ENCODE assay signal across 26 cellular contexts in the genomic region with DNA sequence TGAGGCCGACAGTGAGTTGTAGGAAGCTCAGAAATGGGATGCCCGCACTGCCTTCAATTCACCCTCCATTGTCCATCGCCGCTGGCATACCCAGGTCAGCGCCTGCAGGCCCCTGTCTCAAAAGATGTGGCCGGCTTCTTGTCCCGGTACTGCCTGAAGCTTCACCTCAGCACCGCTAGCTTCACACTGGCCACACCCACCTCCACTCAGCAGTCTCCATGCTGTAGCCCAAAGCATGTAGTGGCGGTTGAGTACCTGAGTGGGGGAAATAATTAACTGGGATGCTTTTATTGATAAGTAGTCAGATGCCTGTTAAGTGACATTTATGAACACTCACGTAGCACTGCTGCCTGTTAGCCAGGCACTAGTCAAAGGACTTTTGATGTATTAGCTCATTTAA.
"Had no signal": no experiment of that assay in that cellular context is flagged by ENCODE, and none has a peak within 500 bp of the region (broad histone marks: within the 10 kb centered on the region; RNA-seq: fewer than 3 reads in every experiment).

No MANE protein-coding gene starts in this region.

- H3K4me3 Mint-ChIP-seq: activated CD8-positive, alpha-beta memory T cell treated with anti-CD3 and anti-CD28 coated beads, Interleukin-2, amount 10 ng/mL, durations not matched to agents 7 days and 5 days; activated naive CD8-positive, alpha-beta T cell treated with anti-CD3 and anti-CD28 coated beads, Interleukin-2, amount 50 U/mL, for 24 hours; activated T-cell treated with anti-CD3 and anti-CD28 coated beads, Interleukin-2, amount 50 U/mL, for 4 hours; brain had no signal

- ATAC-seq: activated CD4-positive, alpha-beta T cell treated with anti-CD3 and anti-CD28 coated beads for 36 hours; activated CD8-positive, alpha-beta memory T cell treated with anti-CD3 and anti-CD28 coated beads, Interleukin-2, amount 10 ng/mL, durations not matched to agents 7 days and 5 days; activated naive CD4-positive, alpha-beta T cell treated with anti-CD3 and anti-CD28 coated beads, Interleukin-2, amount 50 U/mL, for 72 hours; activated naive CD8-positive, alpha-beta T cell treated with anti-CD3 and anti-CD28 coated beads, Interleukin-2, amount 50 U/mL, for 24 hours; activated T-cell treated with anti-CD3 and anti-CD28 coated beads, Interleukin-2, amount 50 U/mL, for 4 hours; Panc1; Right ventricle myocardium inferior had no signal

- H3K27me3 Mint-ChIP-seq: activated CD4-positive, alpha-beta T cell treated with anti-CD3 and anti-CD28 coated beads for 36 hours; activated CD8-positive, alpha-beta memory T cell treated with anti-CD3 and anti-CD28 coated beads, Interleukin-2, amount 10 ng/mL, durations not matched to agents 7 days and 5 days; activated naive CD8-positive, alpha-beta T cell treated with anti-CD3 and anti-CD28 coated beads, Interleukin-2, amount 50 U/mL, for 24 hours had no signal

- H3K36me3 ChIP-seq: cardiac muscle cell had no signal

- H3K27me3 ChIP-seq: ascending aorta, cardiac muscle cell, MG63, SJCRH30 had no signal

- DNase-seq: activated CD4-positive, alpha-beta T cell treated with anti-CD3 and anti-CD28 coated beads for 36 hours; activated CD4-positive, CD25-positive, alpha-beta regulatory T cell; activated CD8-positive, alpha-beta memory T cell treated with anti-CD3 and anti-CD28 coated beads, Interleukin-2, amount 10 ng/mL, durations not matched to agents 7 days and 5 days; activated naive CD8-positive, alpha-beta T cell treated with anti-CD3 and anti-CD28 coated beads, Interleukin-2, amount 50 U/mL, for 24 hours; activated T-cell treated with anti-CD3 and anti-CD28 coated beads, Interleukin-2, amount 50 U/mL, for 4 hours; amniotic stem cell; MG63; NCI-H1092 treated with DMSO at 0.1 percent for 48 hours; NCI-H1417 treated with DMSO at 0.1 percent for 48 hours; NCI-H2081; NCI-H2171 treated with DMSO at 0.1 percent for 48 hours; NCI-H226; NCI-H526; NK-92 treated with Interleukin-12 subunit alpha and Interleukin-12 subunit beta, amount 100 ng/mL, for 24 hours; OCI-M1; RPMI8226; SJCRH30; SK-N-SH; T-helper 1 cell had no signal

- H3K9me3 Mint-ChIP-seq: activated naive CD4-positive, alpha-beta T cell treated with anti-CD3 and anti-CD28 coated beads, Interleukin-2, amount 50 U/mL, for 72 hours; activated naive CD8-positive, alpha-beta T cell treated with anti-CD3 and anti-CD28 coated beads, Interleukin-2, amount 50 U/mL, for 24 hours; activated T-cell treated with anti-CD3 and anti-CD28 coated beads, Interleukin-2, amount 50 U/mL, for 4 hours; brain had no signal

- H3K4me1 ChIP-seq: ascending aorta had no signal

- H3K9me3 ChIP-seq: ascending aorta, MG63, SJCRH30, SK-N-SH had no signal

- H3K4me3 ChIP-seq: ascending aorta, cardiac muscle cell, MG63, SJCRH30 had no signal

- H3K27ac ChIP-seq: ascending aorta, cardiac muscle cell, SJCRH30, VCaP had no signal
